ENCODE assay signal across 18 cellular contexts in the genomic region with DNA sequence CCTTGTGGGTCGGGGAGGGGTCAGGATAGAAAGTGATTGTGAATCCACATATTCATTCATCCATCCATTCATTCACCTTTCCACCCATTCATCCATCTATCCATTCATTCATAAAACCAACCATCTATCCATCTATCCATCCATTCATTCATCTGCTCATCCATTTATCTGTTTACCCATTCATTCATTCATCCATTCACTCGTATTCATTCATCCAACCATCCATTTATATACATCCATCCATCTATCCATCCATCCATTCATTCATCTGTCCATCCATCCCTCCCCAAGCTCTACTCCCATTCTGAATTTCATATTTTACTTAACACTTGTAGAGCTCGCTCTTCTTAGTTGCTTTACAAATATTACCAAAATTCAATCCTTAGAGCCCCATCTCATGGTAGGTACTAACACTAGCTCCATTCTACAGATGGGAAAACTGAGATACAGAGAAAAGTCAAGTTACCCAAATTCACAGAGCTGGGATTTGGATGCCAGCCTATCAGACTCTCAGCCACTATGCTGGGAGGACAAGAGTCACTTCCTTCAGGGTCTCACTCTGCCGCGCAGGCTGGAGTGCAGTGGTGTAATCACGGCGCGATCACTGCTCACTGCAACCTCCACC. TPM values are rescaled to one million over a fixed set of nuclear protein-coding genes. Genes with fewer than 3 reads are reported as not detected.
DNase-seq lines count a peak whose midpoint lies in the region; ATAC-seq, FAIRE-seq and TF ChIP-seq lines count a peak whose summit lies in the region.
"Had no signal": no experiment of that assay in that cellular context is flagged by ENCODE, and none has a peak within 500 bp of the region (broad histone marks: within the 10 kb centered on the region; RNA-seq: fewer than 3 reads in every experiment).

No MANE protein-coding gene starts in this region.

- no peak overlapping the region for H3K4me3 Mint-ChIP-seq in endothelial cell (ENCODE audit: unreplicated experiment)
- H3K4me3 Mint-ChIP-seq: CD8-positive, alpha-beta T cell; GM23338 had no signal

- TF ChIP-seq POLR2A in K562 (conservative IDR thresholded peaks at IDR 0.05), result no peak

- CTCF ChIA-PET in K562 (lab: Yijun Ruan, JAX; ENCODE audit: low intra/inter-chr PET ratio) (no interaction called here), GM10248 (lab: Yijun Ruan, JAX) (interaction anchor here (1.1 to 1.3 kb wide), 2 partner anchors 15 to 32 kb away, joined by 3 read pairs; no protein-coding TSS in a partner anchor)

- H3K79me2 ChIP-seq in K562 (ENCODE audit: control insufficient read depth, insufficient read depth, low read length), result no peaks in the 10 kb centered on the region

- no peaks in the 10 kb centered on the region for H4K20me1 ChIP-seq in K562 (replicated peaks; ENCODE audit: control insufficient read depth, insufficient read depth, low read length)
- H4K20me1 ChIP-seq: BLaER1 had no signal

- no peak overlapping the region for H3K4me2 ChIP-seq in K562 (ENCODE audit: insufficient read depth, low read length)
- H3K4me2 ChIP-seq: BLaER1, GM23338 had no signal

- H2AFZ ChIP-seq in K562 (ENCODE audit: low read depth, low read length), result no peak overlapping the region
- H2AFZ ChIP-seq: GM23338 had no signal

- intact Hi-C loops in K562 (cut with micrococcal nuclease), result no loop called here

- no peaks in the 10 kb centered on the region for H3K9me1 ChIP-seq in K562 (ENCODE audit: control insufficient read depth, insufficient read depth, low read length)

- TF ChIP-seq CTCF in cardiac muscle cell (IDR thresholded peaks at IDR 0.05; ENCODE audit: low read depth, low read length) (no peak), right atrium auricular region (IDR thresholded peaks at IDR 0.05) (no peak), K562 (IDR thresholded peaks at IDR 0.05 in 2 of 3, conservative IDR thresholded peaks at IDR 0.05 in 1 of 3; ENCODE audit: insufficient read depth in 2 of 3, low read depth in 1 of 3, low read length in 3 of 3) (no peak), endothelial cell (IDR thresholded peaks at IDR 0.05; ENCODE audit: unreplicated experiment) (no peak), GM10248 (IDR thresholded peaks at IDR 0.05; ENCODE audit: control extremely low read depth, extremely low read depth, low read depth, missing control alignments) (no peak)

- POLR2A ChIA-PET in K562 (lab: Yijun Ruan, JAX), result interaction anchor here (1.1 kb wide), 1 partner anchor 13 kb away, joined by 3 read pairs; no protein-coding TSS in a partner anchor
- POLR2A ChIA-PET in GM10248 (lab: Yijun Ruan, JAX), result no interaction called here

- peak overlapping the region; percentile 24 for H3K27ac Mint-ChIP-seq in endothelial cell (ENCODE audit: unreplicated experiment)
- H3K27ac Mint-ChIP-seq: CD8-positive, alpha-beta T cell; GM23338 had no signal

- H3K27me3 ChIP-seq in cardiac muscle cell, result no peaks in the 10 kb centered on the region
- no peaks in the 10 kb centered on the region for H3K27me3 ChIP-seq in right atrium auricular region
- H3K27me3 ChIP-seq in K562 (ENCODE audit: control insufficient read depth in 2 of 2, insufficient read depth in 2 of 2, low read length in 2 of 2), result peaks cover 0 to 20% of the 10 kb centered on the region in 2 experiments; a peak in 2 of 5 replicates
- H3K27me3 ChIP-seq: BLaER1 had no signal

- H3K9me3 ChIP-seq in cardiac muscle cell (ENCODE audit: low read depth) (no peaks in the 10 kb centered on the region), right atrium auricular region (peaks cover 0 to 3% of the 10 kb centered on the region in 2 donors), K562 (replicated peaks; ENCODE audit: control insufficient read depth, insufficient read depth, low read depth, low read length) (no peaks in the 10 kb centered on the region)
- H3K9me3 ChIP-seq: BLaER1 had no signal

- H3K27me3 Mint-ChIP-seq in endothelial cell (ENCODE audit: unreplicated experiment), result peaks cover 2% of the 10 kb centered on the region

- no peaks in the 10 kb centered on the region for H3K4me1 Mint-ChIP-seq in endothelial cell (ENCODE audit: unreplicated experiment)

- H3K9me3 Mint-ChIP-seq in endothelial cell (ENCODE audit: unreplicated experiment), result no peaks in the 10 kb centered on the region
- H3K9me3 Mint-ChIP-seq: CD8-positive, alpha-beta T cell; GM23338 had no signal

- in situ Hi-C loops in K562 (cut with MboI), result no loop called here

- H3K9ac ChIP-seq in K562 (ENCODE audit: insufficient read depth in 1 of 2, low read depth in 2 of 2, low read length in 2 of 2), result no peak overlapping the region
- H3K9ac ChIP-seq: BLaER1 had no signal

- FAIRE-seq in K562 (lab: Jason Lieb, UNC), result no peak
- FAIRE-seq: GM12891 had no signal

- DNase-seq in cardiac muscle cell (ENCODE audit: low read depth in 1 of 2, low spot score in 1 of 2) (no peak), right atrium auricular region (ENCODE audit: low spot score) (no peak), K562 (ENCODE audit: extremely low read depth in 1 of 4, low spot score in 3 of 4) (no peak), endothelial cell (ENCODE audit: low spot score) (no peak), NCI-H524 treated with DMSO at 0.1 percent for 48 hours (lab: John Stamatoyannopoulos, UW) (no peak), DMS153 treated with DMSO at 0.1 percent for 48 hours (lab: John Stamatoyannopoulos, UW; ENCODE audit: unreplicated experiment) (no peak), GM10248 (ENCODE audit: extremely low spot score) (no peak)
- DNase-seq: 8988T; Calu3; CD8-positive, alpha-beta T cell; DMS53; DND-41; EL; H7 had no signal

- peak overlapping the region; percentile 57 for H3K27ac ChIP-seq in cardiac muscle cell
- H3K27ac ChIP-seq in right atrium auricular region, result no peak overlapping the region
- no peak overlapping the region for H3K27ac ChIP-seq in K562 (ENCODE audit: extremely low read depth, low read depth, low read length)
- H3K27ac ChIP-seq: BLaER1 had no signal

- WGBS in K562 (ENCODE audit: insufficient coverage, low coverage, missing lambda C conversion rate), result 39% methylated on average over 7 of the region's 8 CpGs

- H3K4me1 ChIP-seq in cardiac muscle cell (ENCODE audit: low read depth) (peaks cover 5% of the 10 kb centered on the region), right atrium auricular region (no peaks in the 10 kb centered on the region), K562 (replicated peaks in 1 of 2; ENCODE audit: control insufficient read depth in 2 of 2, insufficient read depth in 2 of 2, low read length in 2 of 2) (no peaks in the 10 kb centered on the region; a peak in 1 of 5 replicates)
- H3K4me1 ChIP-seq: BLaER1 had no signal

- no peak for TF ChIP-seq EP300 in K562 (IDR thresholded peaks at IDR 0.05; ENCODE audit: low read length)

- no peaks in the 10 kb centered on the region for H3K36me3 Mint-ChIP-seq in endothelial cell (ENCODE audit: low read depth, unreplicated experiment)
- H3K36me3 Mint-ChIP-seq: CD8-positive, alpha-beta T cell had no signal

- no peaks in the 10 kb centered on the region for H3K36me3 ChIP-seq in cardiac muscle cell
- H3K36me3 ChIP-seq in right atrium auricular region, result no peaks in the 10 kb centered on the region
- no peaks in the 10 kb centered on the region for H3K36me3 ChIP-seq in K562 (ENCODE audit: control insufficient read depth, insufficient read depth, low read length)
- H3K36me3 ChIP-seq: BLaER1 had no signal

- BruUV-seq in K562 (replicated peaks; lab: Mats Ljungman, UMichigan), result no TSS peak

- no peak overlapping the region for H3K4me3 ChIP-seq in cardiac muscle cell
- H3K4me3 ChIP-seq in right atrium auricular region, result no peak overlapping the region
- no peak overlapping the region for H3K4me3 ChIP-seq in K562
- H3K4me3 ChIP-seq: BLaER1, GM23338 had no signal

- no peak for TF ChIP-seq RAD21 in K562 (CRISPR knock-in tag; conservative IDR thresholded peaks at IDR 0.05 in 1 of 2, IDR thresholded peaks at IDR 0.05 in 1 of 2)

- no peak for ATAC-seq in K562
- ATAC-seq: CD8-positive, alpha-beta T cell; GM23338; HCT116 had no signal

RNA-seq across cellular contexts. Expression of a gene that starts 37.6 kb away (rescaled TPM):
- 221 and 282 TPM in 2 replicates for total RNA-seq in cardiac muscle cell
- polyA plus RNA-seq in cardiac muscle cell, result 270 and 309 TPM in 2 replicates
- 100 to 1,000 TPM; 111 to 125 TPM for total RNA-seq in right atrium auricular region
- total RNA-seq in K562 (2011; cell fraction: chromatin; rRNA removed; ENCODE audit: low replicate concordance), result 28.9 and 74.2 TPM in 2 replicates
- 53.7 and 55.2 TPM in 2 replicates for total RNA-seq in K562 (2011; cell fraction: nucleolus; rRNA removed)
- total RNA-seq in K562 (2011; cell fraction: nucleoplasm; rRNA removed), result 39.3 and 42.7 TPM in 2 replicates
- total RNA-seq in K562 (2014; rRNA removed), result 178 and 240 TPM in 2 replicates
- total RNA-seq in K562 (2014; rRNA removed; fragmentation: Illumina TruSeq; extraction: Trizol), result 16.7 and 24.2 TPM in 2 replicates
- total RNA-seq in K562 (2015; rRNA removed; fragmentation: Illumina TruSeq; extraction: Trizol), result 55.8 and 60.9 TPM in 2 replicates
- 97.6 and 104 TPM in 2 replicates for total RNA-seq in K562 (2021)
- polyA plus RNA-seq in K562 (2011; rRNA removed), result 42.5 and 48.1 TPM in 2 replicates
- polyA plus RNA-seq in K562 (2011; cell fraction: cytosol; rRNA removed), result 72.1 and 158 TPM in 2 replicates
- polyA plus RNA-seq in K562 (2011; cell fraction: nucleus; rRNA removed), result 44.6 and 79.3 TPM in 2 replicates
- 74.0 and 77.2 TPM in 2 replicates for polyA plus RNA-seq in K562 (2012)
- polyA plus RNA-seq in K562 (2014; fragmentation: Illumina TruSeq; extraction: Trizol), result 19.6 and 58.2 TPM in 2 replicates
- polyA plus RNA-seq in K562 (2014; fragmentation: Nextera tagmentation; extraction: Ambion mirVana), result 1 to 10 TPM; 1.6 to 4.1 TPM
- 131 and 180 TPM in 2 replicates for polyA plus RNA-seq in K562 (2014; rRNA removed)
- 6.7 and 10.2 TPM in 2 replicates for polyA minus RNA-seq in K562 (2011; rRNA and poly(A)+ RNA removed)
- polyA minus RNA-seq in K562 (2011; cell fraction: cytosol; rRNA and poly(A)+ RNA removed), result 21.9 and 23.9 TPM in 2 replicates
- 14.3 and 14.9 TPM in 2 replicates for polyA minus RNA-seq in K562 (2011; cell fraction: nucleus; rRNA and poly(A)+ RNA removed)
- 69.9 TPM for total RNA-seq in endothelial cell (ENCODE audit: unreplicated experiment)

RNA-seq across cellular contexts. Expression of a gene that starts 45.0 kb away (rescaled TPM):
- total RNA-seq in cardiac muscle cell (511 and 816 TPM in 2 replicates), right atrium auricular region (100 to 1,000 TPM; 677 to 684 TPM), K562 (2014; rRNA removed) (424 and 564 TPM in 2 replicates), K562 (2014; rRNA removed; fragmentation: Illumina TruSeq; extraction: Trizol) (465 and 492 TPM in 2 replicates), K562 (2015; rRNA removed; fragmentation: Illumina TruSeq; extraction: Trizol) (383 and 410 TPM in 2 replicates), K562 (2021) (489 and 520 TPM in 2 replicates), endothelial cell (ENCODE audit: unreplicated experiment) (399 TPM)
- polyA plus RNA-seq in cardiac muscle cell (870 and 943 TPM in 2 replicates), K562 (2011; rRNA removed) (833 and 989 TPM in 2 replicates), K562 (2014; fragmentation: Illumina TruSeq; extraction: Trizol) (602 and 613 TPM in 2 replicates), K562 (2014; fragmentation: Nextera tagmentation; extraction: Ambion mirVana) (1,000 to 10,000 TPM in 1 of 2 experiments, 100 to 1,000 TPM in 1; 995 to 1,140 TPM), K562 (2014; rRNA removed) (1,210 and 1,266 TPM in 2 replicates)
- total RNA-seq in K562 (2011; cell fraction: chromatin; rRNA removed; ENCODE audit: low replicate concordance), result 39.7 and 67.9 TPM in 2 replicates
- total RNA-seq in K562 (2011; cell fraction: nucleolus; rRNA removed), result 97.9 and 112 TPM in 2 replicates
- total RNA-seq in K562 (2011; cell fraction: nucleoplasm; rRNA removed), result 87.5 and 111 TPM in 2 replicates
- 727 and 1,456 TPM in 2 replicates for polyA plus RNA-seq in K562 (2011; cell fraction: cytosol; rRNA removed)
- polyA plus RNA-seq in K562 (2011; cell fraction: nucleus; rRNA removed), result 352 and 598 TPM in 2 replicates
- polyA plus RNA-seq in K562 (2012), result 383 and 1,143 TPM in 2 replicates
- 303 and 304 TPM in 2 replicates for polyA minus RNA-seq in K562 (2011; rRNA and poly(A)+ RNA removed)
- 86.1 and 91.4 TPM in 2 replicates for polyA minus RNA-seq in K562 (2011; cell fraction: cytosol; rRNA and poly(A)+ RNA removed)
- 33.3 and 49.1 TPM in 2 replicates for polyA minus RNA-seq in K562 (2011; cell fraction: nucleus; rRNA and poly(A)+ RNA removed)

RNA-seq across cellular contexts. Expression of a gene that starts 53.9 kb away (rescaled TPM):
- total RNA-seq in cardiac muscle cell, result 65.6 and 106 TPM in 2 replicates
- polyA plus RNA-seq in cardiac muscle cell, result 47.5 and 49.7 TPM in 2 replicates
- 10 to 100 TPM; 10.2 to 15.8 TPM for total RNA-seq in right atrium auricular region
- total RNA-seq in K562 (2011; cell fraction: chromatin; rRNA removed; ENCODE audit: low replicate concordance), result 51.6 and 99.0 TPM in 2 replicates
- total RNA-seq in K562 (2011; cell fraction: nucleolus; rRNA removed), result 82.6 and 111 TPM in 2 replicates
- 71.9 and 76.0 TPM in 2 replicates for total RNA-seq in K562 (2011; cell fraction: nucleoplasm; rRNA removed)
- 28.4 and 36.6 TPM in 2 replicates for total RNA-seq in K562 (2014; rRNA removed)
- total RNA-seq in K562 (2014; rRNA removed; fragmentation: Illumina TruSeq; extraction: Trizol), result 11.8 and 12.8 TPM in 2 replicates
- total RNA-seq in K562 (2015; rRNA removed; fragmentation: Illumina TruSeq; extraction: Trizol), result 20.0 and 20.1 TPM in 2 replicates
- total RNA-seq in K562 (2021), result 37.1 and 37.7 TPM in 2 replicates
- polyA plus RNA-seq in K562 (2011; rRNA removed), result 27.1 and 34.2 TPM in 2 replicates
- polyA plus RNA-seq in K562 (2011; cell fraction: cytosol; rRNA removed), result 35.0 and 92.1 TPM in 2 replicates
- 50.1 and 90.2 TPM in 2 replicates for polyA plus RNA-seq in K562 (2011; cell fraction: nucleus; rRNA removed)
- polyA plus RNA-seq in K562 (2012), result 28.2 and 35.5 TPM in 2 replicates
- polyA plus RNA-seq in K562 (2014; fragmentation: Illumina TruSeq; extraction: Trizol), result 26.5 and 37.4 TPM in 2 replicates
- 1 to 10 TPM; 2.7 to 3.9 TPM for polyA plus RNA-seq in K562 (2014; fragmentation: Nextera tagmentation; extraction: Ambion mirVana)
- 39.8 and 40.5 TPM in 2 replicates for polyA plus RNA-seq in K562 (2014; rRNA removed)
- polyA minus RNA-seq in K562 (2011; rRNA and poly(A)+ RNA removed), result 9.5 and 11.8 TPM in 2 replicates
- 18.6 and 19.3 TPM in 2 replicates for polyA minus RNA-seq in K562 (2011; cell fraction: cytosol; rRNA and poly(A)+ RNA removed)
- 32.0 and 33.4 TPM in 2 replicates for polyA minus RNA-seq in K562 (2011; cell fraction: nucleus; rRNA and poly(A)+ RNA removed)
- total RNA-seq in endothelial cell (ENCODE audit: unreplicated experiment), result 45.9 TPM
